ENCODE assay signal across 14 cellular contexts in the genomic region with DNA sequence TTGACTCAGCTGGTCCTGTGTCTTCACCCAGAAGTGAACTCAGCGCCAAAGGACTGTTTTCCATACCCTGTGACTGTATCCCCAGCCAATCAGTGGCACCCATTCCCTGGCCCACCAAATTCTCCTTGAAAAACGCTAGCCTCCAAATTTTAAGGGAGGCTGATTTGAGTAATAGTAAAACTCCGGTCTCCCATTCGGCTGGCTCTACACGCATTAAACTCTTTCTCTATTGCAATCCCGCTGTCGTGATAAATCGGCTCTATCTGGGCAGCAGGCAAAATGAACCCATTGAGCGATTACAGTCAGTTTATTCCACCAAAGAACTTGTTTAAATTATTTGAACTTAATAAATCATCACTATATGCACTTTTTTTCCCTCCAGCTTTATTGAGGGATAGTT. TPM values are rescaled to one million over a fixed set of nuclear protein-coding genes. Genes with fewer than 3 reads are reported as not detected.
DNase-seq lines count a peak whose midpoint lies in the region; ATAC-seq and TF ChIP-seq lines count a peak whose summit lies in the region.
"Had no signal": no experiment of that assay in that cellular context is flagged by ENCODE, and none has a peak within 500 bp of the region (broad histone marks: within the 10 kb centered on the region; RNA-seq: fewer than 3 reads in every experiment).

No MANE protein-coding gene starts in this region.

- intact Hi-C loops in natural killer cell (cut with micrococcal nuclease) (no loop called here), cardiac septum (cut with DNase I) (no loop called here)

- H3K27me3 Mint-ChIP-seq in natural killer cell treated with Interleukin-12 subunit alpha and Interleukin-12 subunit beta and Interleukin-15 and Interleukin-18, amount 100 ng/mL, for 72 hours, result peaks cover 12 to 17% of the 10 kb centered on the region in 2 donors
- peaks cover 0 to 7% of the 10 kb centered on the region in 2 donors for H3K27me3 Mint-ChIP-seq in natural killer cell (ENCODE audit: low read depth in 2 of 2)

- no peak for TF ChIP-seq CTCF in natural killer cell (IDR thresholded peaks at IDR 0.05)

- ATAC-seq in natural killer cell treated with Interleukin-12 subunit alpha and Interleukin-12 subunit beta and Interleukin-15 and Interleukin-18, amount 100 ng/mL, for 72 hours, result no peak
- ATAC-seq in natural killer cell, result no peak
- ATAC-seq in GM21529 (IDR thresholded peaks at IDR 0.05; ENCODE audit: unreplicated experiment), result no peak
- ATAC-seq: A549; CD8-positive, alpha-beta T cell had no signal

- no peak overlapping the region for H3K27ac Mint-ChIP-seq in natural killer cell treated with Interleukin-12 subunit alpha and Interleukin-12 subunit beta and Interleukin-15 and Interleukin-18, amount 100 ng/mL, for 72 hours
- H3K27ac Mint-ChIP-seq in natural killer cell, result no peak overlapping the region
- H3K27ac Mint-ChIP-seq: B cell; CD4-positive, alpha-beta T cell; CD8-positive, alpha-beta T cell had no signal

- peak; percentile 22 for DNase-seq in natural killer cell treated with Interleukin-12 subunit alpha and Interleukin-12 subunit beta and Interleukin-15 and Interleukin-18, amount 100 ng/mL, for 72 hours (ENCODE audit: low spot score)
- DNase-seq in natural killer cell (no peak), ecto neural progenitor cell (ENCODE audit: low spot score) (peak; percentile 18), cardiac septum (ENCODE audit: low spot score) (no peak)
- DNase-seq: AML-193; Caco-2; Calu3; CD4-positive, alpha-beta T cell; CD8-positive, alpha-beta T cell; DMS79 treated with DMSO at 0.1 percent for 48 hours; GF-D8 had no signal

- H3K4me1 Mint-ChIP-seq in natural killer cell treated with Interleukin-12 subunit alpha and Interleukin-12 subunit beta and Interleukin-15 and Interleukin-18, amount 100 ng/mL, for 72 hours (ENCODE audit: low read depth in 2 of 2), result no peaks in the 10 kb centered on the region
- H3K4me1 Mint-ChIP-seq in natural killer cell, result no peaks in the 10 kb centered on the region
- H3K4me1 Mint-ChIP-seq: B cell had no signal

- H3K4me3 Mint-ChIP-seq in natural killer cell treated with Interleukin-12 subunit alpha and Interleukin-12 subunit beta and Interleukin-15 and Interleukin-18, amount 100 ng/mL, for 72 hours, result no peak overlapping the region
- H3K4me3 Mint-ChIP-seq in natural killer cell, result no peak overlapping the region
- H3K4me3 Mint-ChIP-seq: B cell; CD4-positive, alpha-beta T cell; CD8-positive, alpha-beta T cell had no signal

- H3K9me3 Mint-ChIP-seq in natural killer cell treated with Interleukin-12 subunit alpha and Interleukin-12 subunit beta and Interleukin-15 and Interleukin-18, amount 100 ng/mL, for 72 hours, result no peaks in the 10 kb centered on the region
- peaks cover 0 to 4% of the 10 kb centered on the region in 2 donors for H3K9me3 Mint-ChIP-seq in natural killer cell

- peaks cover 5% of the 10 kb centered on the region for H3K36me3 Mint-ChIP-seq in natural killer cell treated with Interleukin-12 subunit alpha and Interleukin-12 subunit beta and Interleukin-15 and Interleukin-18, amount 100 ng/mL, for 72 hours
- peaks cover 2% of the 10 kb centered on the region for H3K36me3 Mint-ChIP-seq in natural killer cell
- H3K36me3 Mint-ChIP-seq: CD8-positive, alpha-beta T cell had no signal

RNA-seq across cellular contexts. Expression of a gene that starts 55.9 kb away (rescaled TPM):
- 1 to 10 TPM; 3.7 to 7.7 TPM for total RNA-seq in natural killer cell treated with Interleukin-12 subunit alpha and Interleukin-12 subunit beta and Interleukin-15 and Interleukin-18, amount 100 ng/mL, for 72 hours
- 1 to 10 TPM; 3.2 to 5.3 (median 3.6) TPM for total RNA-seq in natural killer cell
- total RNA-seq in cardiac septum, result 26.3 TPM

Comparison
In these comparisons a context has a peak if more than half of its experiments do, and no peak if none do; other contexts are left out.
1. DNase-seq: peak in natural killer cell treated with Interleukin-12 subunit alpha and Interleukin-12 subunit beta and Interleukin-15 and Interleukin-18, amount 100 ng/mL, for 72 hours (single experiment) and ecto neural progenitor cell (single experiment); none in natural killer cell (single experiment) and cardiac septum (single experiment).